Comparison of ENCODE assay signal across 17 cellular contexts in the genomic region with DNA sequence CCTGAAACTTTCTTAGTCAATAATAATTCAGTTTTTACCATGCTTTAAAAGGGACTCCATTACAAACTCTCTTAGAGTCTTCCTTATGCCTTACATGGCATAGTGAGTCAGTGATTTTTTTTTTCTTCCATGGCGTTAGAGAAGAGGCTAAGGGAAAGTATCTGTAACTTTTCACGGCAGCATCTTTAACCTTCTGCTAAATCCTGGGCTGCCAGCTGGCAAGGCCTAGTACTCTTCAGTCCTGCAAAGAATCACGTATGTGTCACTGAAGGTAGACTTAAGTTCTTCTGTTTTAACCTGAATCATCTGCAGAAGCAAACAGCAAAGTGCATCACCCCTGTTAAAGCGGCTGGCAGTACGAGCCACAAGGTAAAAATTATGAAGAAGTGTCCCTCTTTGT.
"Had no signal": no experiment of that assay in that cellular context is flagged by ENCODE, and none has a peak within 500 bp of the region (broad histone marks: within the 10 kb centered on the region; RNA-seq: fewer than 3 reads in every experiment).

No MANE protein-coding gene starts in this region.

- H3K4me3 ChIP-seq: left ventricle myocardium inferior, ovary, stomach, thoracic aorta had no signal

- H3K27ac ChIP-seq: epithelial cell of prostate, left ventricle myocardium inferior, ovary, thoracic aorta, WERI-Rb-1 had no signal

- H3K36me3 ChIP-seq: left ventricle myocardium inferior, ovary, stomach, thoracic aorta, WERI-Rb-1 had no signal

- DNase-seq: activated CD4-positive, alpha-beta T cell treated with anti-CD3 and anti-CD28 coated beads for 48 hours; activated CD8-positive, alpha-beta memory T cell treated with anti-CD3 and anti-CD28 coated beads, Interleukin-2, amount 50 U/mL, for 48 hours; activated gamma-delta T cell treated with Interleukin-2 at 50 U/mL for 16 hours; amygdala; cerebellar nuclear complex; dermis blood vessel endothelial cell; effector memory CD8-positive, alpha-beta T cell; hypothalamus; left ventricle myocardium inferior; stimulated activated CD4-positive, alpha-beta T cell treated with anti-CD3 and anti-CD28 coated beads, Interleukin-1b, Interleukin-23, amount 100 ng/mL, for 48 hours; stomach; T-cell; WERI-Rb-1 had no signal

- ATAC-seq: effector memory CD8-positive, alpha-beta T cell; sciatic nerve; T-cell had no signal

- H3K9me3 ChIP-seq: ovary, stomach, thoracic aorta had no signal

- H3K27me3 ChIP-seq: ovary, stomach had no signal
